ENCODE assay signal across 10 cellular contexts in the genomic region with DNA sequence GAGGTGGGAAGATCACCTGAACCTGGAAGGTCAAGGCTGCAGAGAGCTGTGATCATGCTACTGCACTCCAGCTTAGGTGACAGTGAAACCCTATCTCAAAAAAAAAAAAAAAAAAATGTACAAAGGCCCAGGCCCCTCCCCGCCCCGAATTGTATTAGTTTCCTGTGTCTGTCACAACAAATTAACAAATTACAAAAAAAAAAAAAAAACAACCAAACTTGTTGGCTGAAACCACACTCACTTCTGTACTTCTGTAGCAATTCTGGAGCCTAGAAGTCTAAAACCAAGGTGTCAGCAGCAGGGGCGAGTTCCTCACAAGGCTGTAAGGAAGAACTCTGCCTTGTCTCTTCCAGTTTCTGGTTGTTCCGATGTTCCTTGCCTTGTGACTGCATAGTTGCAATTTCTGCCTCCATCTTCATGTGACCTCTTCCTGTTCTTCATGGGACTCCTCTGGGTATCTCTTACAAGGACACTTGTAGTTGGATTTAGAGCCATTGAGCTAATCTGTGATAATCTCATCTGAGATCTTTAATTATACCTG.
"Had no signal": no experiment of that assay in that cellular context is flagged by ENCODE, and none has a peak within 500 bp of the region (broad histone marks: within the 10 kb centered on the region; RNA-seq: fewer than 3 reads in every experiment).

No MANE protein-coding gene starts in this region.

- H3K9me3 ChIP-seq: tibial artery had no signal

- H2AFZ ChIP-seq: parathyroid adenoma had no signal

- H3K9ac ChIP-seq: parathyroid adenoma had no signal

- H3K79me2 ChIP-seq: parathyroid adenoma had no signal

- H3K4me3 ChIP-seq: dorsolateral prefrontal cortex, smooth muscle cell, tibial artery had no signal

- H3K27me3 ChIP-seq: brain microvascular endothelial cell, dorsolateral prefrontal cortex, tibial artery had no signal

- H3K4me2 ChIP-seq: smooth muscle cell had no signal

- H3K36me3 ChIP-seq: brain microvascular endothelial cell, tibial artery had no signal

- DNase-seq: activated CD4-positive, alpha-beta T cell treated with anti-CD3 and anti-CD28 coated beads, Interleukin-2, amount 50 U/mL, for 48 hours; activated CD4-positive, CD25-positive, alpha-beta regulatory T cell treated with anti-CD3 and anti-CD28 coated beads, Interleukin-2, amount 50 U/mL, for 72 hours; activated gamma-delta T cell; activated T-cell treated with anti-CD3 and anti-CD28 coated beads, Interleukin-2, amount 50 U/mL, for 48 hours; brain microvascular endothelial cell; dorsolateral prefrontal cortex; glutamatergic neuron had no signal

- H3K27ac ChIP-seq: brain microvascular endothelial cell, dorsolateral prefrontal cortex, parathyroid adenoma, tibial artery had no signal
